Comparison of ENCODE assay signal across 2 cellular contexts in genomic region chr18:79856119-79857080, GRCh38.
TF ChIP-seq lines count a peak whose summit lies in the region.

No MANE protein-coding gene starts in this region.

TF ChIP-seq in IMR-90, 13 proteins besides CTCF, POLR2A, EP300 and RAD21:
- no peak for TF ChIP-seq FOS (IDR thresholded peaks at IDR 0.05; ENCODE audit: low read depth, low read length)
- no peak for TF ChIP-seq CEBPB (IDR thresholded peaks at IDR 0.05; ENCODE audit: low read depth, low read length)
- TF ChIP-seq CHD1 (IDR thresholded peaks at IDR 0.05; ENCODE audit: low read depth, low read length), result no peak
- TF ChIP-seq, protein P1, sequence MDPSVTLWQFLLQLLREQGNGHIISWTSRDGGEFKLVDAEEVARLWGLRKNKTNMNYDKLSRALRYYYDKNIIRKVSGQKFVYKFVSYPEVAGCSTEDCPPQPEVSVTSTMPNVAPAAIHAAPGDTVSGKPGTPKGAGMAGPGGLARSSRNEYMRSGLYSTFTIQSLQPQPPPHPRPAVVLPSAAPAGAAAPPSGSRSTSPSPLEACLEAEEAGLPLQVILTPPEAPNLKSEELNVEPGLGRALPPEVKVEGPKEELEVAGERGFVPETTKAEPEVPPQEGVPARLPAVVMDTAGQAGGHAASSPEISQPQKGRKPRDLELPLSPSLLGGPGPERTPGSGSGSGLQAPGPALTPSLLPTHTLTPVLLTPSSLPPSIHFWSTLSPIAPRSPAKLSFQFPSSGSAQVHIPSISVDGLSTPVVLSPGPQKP (IDR thresholded peaks at IDR 0.05; ENCODE audit: borderline replicate concordance, low read depth, low read length), result no peak
- TF ChIP-seq MXI1 (IDR thresholded peaks at IDR 0.05; ENCODE audit: borderline replicate concordance, low read depth, low read length), result no peak
- no peak for TF ChIP-seq USF2 (IDR thresholded peaks at IDR 0.05; ENCODE audit: low read depth, low read length)
- TF ChIP-seq RCOR1 (IDR thresholded peaks at IDR 0.05; ENCODE audit: insufficient replicate concordance, low read length), result no peak
- TF ChIP-seq RFX5 (IDR thresholded peaks at IDR 0.05; ENCODE audit: low read depth, low read length), result no peak
- no peak for TF ChIP-seq BHLHE40 (IDR thresholded peaks at IDR 0.05; ENCODE audit: low read depth, low read length)

TF ChIP-seq in HepG2, 621 proteins besides CTCF, POLR2A, EP300 and RAD21:
- no peak for TF ChIP-seq NFE2L1 (CRISPR knock-in tag; IDR thresholded peaks at IDR 0.05; ENCODE audit: borderline replicate concordance)
- 0 out of 2 replicates have a peak, but pooled peaks have one; percentile 30 for TF ChIP-seq EZH2 (conservative IDR thresholded peaks at IDR 0.05; ENCODE audit: low read depth, low read length)
- no peak for TF ChIP-seq HDAC2 (CRISPR knock-in tag; IDR thresholded peaks at IDR 0.05)
TF ChIP-seq in HepG2: peak in this region for 1.
